Comparison of ENCODE assay signal across 8 cellular contexts in genomic region chr17:63550816-63551639, GRCh38. TPM values are rescaled to one million over a fixed set of nuclear protein-coding genes. Genes with fewer than 3 reads are reported as not detected.
DNase-seq lines count a peak whose midpoint lies in the region; ATAC-seq, FAIRE-seq and TF ChIP-seq lines count a peak whose summit lies in the region.

No MANE protein-coding gene starts in this region.

- H3K36me3 ChIP-seq in NT2/D1 (ENCODE audit: insufficient read depth, insufficient read length, low read length) (peaks cover 25% of the 10 kb centered on the region), K562 (ENCODE audit: control insufficient read depth, insufficient read depth, low read length) (peaks cover 35% of the 10 kb centered on the region)

- no peak for TF ChIP-seq EP300 in K562 (IDR thresholded peaks at IDR 0.05; ENCODE audit: low read length)

- H4K20me1 ChIP-seq in K562 (replicated peaks; ENCODE audit: control insufficient read depth, insufficient read depth, low read length) = peaks cover 35% of the 10 kb centered on the region

- TSS peak; percentile 67 for BruUV-seq in K562 (replicated peaks; lab: Mats Ljungman, UMichigan)

- peak overlapping the region; percentile 95 for H3K27ac ChIP-seq in K562 (ENCODE audit: extremely low read depth, low read depth, low read length)

- H3K9me3 ChIP-seq in NT2/D1 (ENCODE audit: insufficient read depth, low read length) (no peaks in the 10 kb centered on the region), K562 (replicated peaks; ENCODE audit: control insufficient read depth, insufficient read depth, low read depth, low read length) (no peaks in the 10 kb centered on the region)

- FAIRE-seq in K562 (lab: Jason Lieb, UNC) = peak; percentile 71

- CTCF ChIA-PET in K562 (lab: Yijun Ruan, JAX; ENCODE audit: low intra/inter-chr PET ratio) = no interaction called here

- H3K9ac ChIP-seq in NT2/D1 (ENCODE audit: insufficient read length, low read depth) = peak overlapping the region; percentile 99
- H3K9ac ChIP-seq in K562 (ENCODE audit: insufficient read depth in 1 of 2, low read depth in 2 of 2, low read length in 2 of 2) = peak overlapping the region; percentile 93 to 98

- H3K4me1 ChIP-seq in NT2/D1 (ENCODE audit: insufficient read depth, insufficient read length) (no peaks in the 10 kb centered on the region), K562 (replicated peaks in 1 of 2; ENCODE audit: control insufficient read depth in 2 of 2, insufficient read depth in 2 of 2, low read length in 2 of 2) (peaks cover 11 to 25% of the 10 kb centered on the region in 2 experiments)

- peak; percentile 1 for ATAC-seq in HG02973 (IDR thresholded peaks at IDR 0.05; ENCODE audit: unreplicated experiment)
- peak; percentile 42 for ATAC-seq in K562
- ATAC-seq in GM19452 (IDR thresholded peaks at IDR 0.05; ENCODE audit: unreplicated experiment) = no peak

- H3K4me2 ChIP-seq in K562 (ENCODE audit: insufficient read depth, low read length) = peak overlapping the region; percentile 94

- H3K27me3 ChIP-seq in NT2/D1 (ENCODE audit: insufficient read depth, insufficient read length) = no peaks in the 10 kb centered on the region
- H3K27me3 ChIP-seq in K562 (ENCODE audit: control insufficient read depth in 2 of 2, insufficient read depth in 2 of 2, low read length in 2 of 2) = no peaks in the 10 kb centered on the region

- TF ChIP-seq CTCF in K562 (IDR thresholded peaks at IDR 0.05 in 2 of 3, conservative IDR thresholded peaks at IDR 0.05 in 1 of 3; ENCODE audit: insufficient read depth in 2 of 3, low read depth in 1 of 3, low read length in 3 of 3) = no peak

- peak; percentile 44 for DNase-seq in NCI-H1436 (lab: John Stamatoyannopoulos, UW)
- DNase-seq in NCI-H1436 treated with DMSO at 0.1 percent for 48 hours (lab: John Stamatoyannopoulos, UW) = no peak
- no peak for DNase-seq in NT2/D1 (ENCODE audit: low read depth, low spot score)
- DNase-seq in K562 (ENCODE audit: extremely low read depth in 1 of 4, low spot score in 3 of 4) = peak; percentile 34 to 68 (median 45)
- peak; percentile 89 for DNase-seq in islet precursor cell
- DNase-seq in stimulated activated CD4-positive, alpha-beta T cell treated with anti-CD3 and anti-CD28 coated beads, Interleukin-4, amount 100 ng/mL, for 48 hours (ENCODE audit: low read depth in 2 of 2) = peak; percentile 6 to 19

- WGBS in K562 (ENCODE audit: insufficient coverage, low coverage, missing lambda C conversion rate) = under 1% methylated on average over 32 of the region's 32 CpGs

- no peak for TF ChIP-seq POLR2A in K562 (conservative IDR thresholded peaks at IDR 0.05)

- peak overlapping the region; percentile 82 for H2AFZ ChIP-seq in K562 (ENCODE audit: low read depth, low read length)

- H3K79me2 ChIP-seq in K562 (ENCODE audit: control insufficient read depth, insufficient read depth, low read length) = peaks cover 63% of the 10 kb centered on the region

- in situ Hi-C loops in K562 (cut with MboI) = no loop called here

- POLR2A ChIA-PET in K562 (lab: Yijun Ruan, JAX) = interaction anchor here (0.5 to 3.3 kb wide), 18 partner anchors 7 to 443 kb away, joined by 3 to 20 read pairs (median 4); partner anchors contain the start of genes CCDC47 and DDX42

- no peaks in the 10 kb centered on the region for H3K9me1 ChIP-seq in K562 (ENCODE audit: control insufficient read depth, insufficient read depth, low read length)

- H3K4me3 ChIP-seq in NT2/D1 (ENCODE audit: insufficient read length, low read depth) = peak overlapping the region; percentile 97
- peak overlapping the region; percentile 85 for H3K4me3 ChIP-seq in K562

- no peak for TF ChIP-seq RAD21 in K562 (CRISPR knock-in tag; conservative IDR thresholded peaks at IDR 0.05 in 1 of 2, IDR thresholded peaks at IDR 0.05 in 1 of 2)

- intact Hi-C loops in K562 (cut with micrococcal nuclease) = loop anchor here (5.0 kb wide), 3 partner anchors 51 to 221 kb away; partner anchors contain the start of genes CCDC47, DDX42 and TACO1

TF ChIP-seq in K562, 482 proteins besides CTCF, POLR2A, EP300 and RAD21 (continues in another document):
- no peak for TF ChIP-seq SETDB1 (IDR thresholded peaks at IDR 0.05; ENCODE audit: low read length)
- no peak for TF ChIP-seq CCNT2 (IDR thresholded peaks at IDR 0.05; ENCODE audit: borderline replicate concordance, extremely low read depth, insufficient read length, low read depth, low read length)
- no peak for TF ChIP-seq HCFC1 (IDR thresholded peaks at IDR 0.05; ENCODE audit: low read depth, low read length)
- no peak for TF ChIP-seq NFE2 (IDR thresholded peaks at IDR 0.05; ENCODE audit: low read depth)
- TF ChIP-seq FOXP1 (CRISPR knock-in tag; IDR thresholded peaks at IDR 0.05) = 0 out of 2 replicates have a peak, but pooled peaks have one; percentile 77
- TF ChIP-seq ZNF57 (CRISPR knock-in tag; IDR thresholded peaks at IDR 0.05) = no peak
- no peak for TF ChIP-seq FOS (IDR thresholded peaks at IDR 0.05; ENCODE audit: extremely low read depth, insufficient read length)
- no peak for TF ChIP-seq NCOA2 (IDR thresholded peaks at IDR 0.05; ENCODE audit: partially characterized antibody in 2 of 2)
- no peak for TF ChIP-seq XRCC4 (IDR thresholded peaks at IDR 0.05; ENCODE audit: extremely low read depth, insufficient read depth, insufficient read length)
- TF ChIP-seq HDAC3 (IDR thresholded peaks at IDR 0.05; ENCODE audit: borderline replicate concordance, partially characterized antibody) = no peak
- no peak for TF ChIP-seq LCOR (CRISPR knock-in tag; IDR thresholded peaks at IDR 0.05)
- TF ChIP-seq BRCA1 (IDR thresholded peaks at IDR 0.05) = no peak
- 0 out of 2 replicates have a peak, but pooled peaks have one; percentile 26 for TF ChIP-seq BRCA1 (CRISPR knock-in tag; IDR thresholded peaks at IDR 0.05)
- no peak for TF ChIP-seq RBFOX2 (IDR thresholded peaks at IDR 0.05; ENCODE audit: low read depth, low read length)
- TF ChIP-seq PHF21A (IDR thresholded peaks at IDR 0.05; ENCODE audit: borderline replicate concordance, low read depth) = no peak
- TF ChIP-seq DPF2 (IDR thresholded peaks at IDR 0.05) = peak; percentile 18; the same call in 1 of the 2 replicates

RNA-seq across cellular contexts. Expression of gene DCAF7, which starts 0.8 kb away (rescaled TPM):
- total RNA-seq in K562 (2011; cell fraction: chromatin; rRNA removed; ENCODE audit: low replicate concordance) = 38.0 and 39.5 TPM in 2 replicates
- total RNA-seq in K562 (2011; cell fraction: nucleolus; rRNA removed) = 28.7 and 30.0 TPM in 2 replicates
- total RNA-seq in K562 (2011; cell fraction: nucleoplasm; rRNA removed) = 37.9 and 48.6 TPM in 2 replicates
- total RNA-seq in K562 (2014; rRNA removed) (30.8 and 40.8 TPM in 2 replicates), K562 (2014; rRNA removed; fragmentation: Illumina TruSeq; extraction: Trizol) (40.8 and 41.8 TPM in 2 replicates), K562 (2015; rRNA removed; fragmentation: Illumina TruSeq; extraction: Trizol) (40.2 and 41.8 TPM in 2 replicates), K562 (2021) (117 and 123 TPM in 2 replicates)
- polyA plus RNA-seq in K562 (2011; rRNA removed) (55.5 and 99.8 TPM in 2 replicates), K562 (2014; fragmentation: Illumina TruSeq; extraction: Trizol) (76.8 and 82.1 TPM in 2 replicates), K562 (2014; fragmentation: Nextera tagmentation; extraction: Ambion mirVana) (10 to 100 TPM; 35.9 to 38.0 TPM), K562 (2014; rRNA removed) (39.1 and 47.7 TPM in 2 replicates)
- 70.8 and 74.0 TPM in 2 replicates for polyA plus RNA-seq in K562 (2011; cell fraction: cytosol; rRNA removed)
- 36.3 and 49.3 TPM in 2 replicates for polyA plus RNA-seq in K562 (2011; cell fraction: nucleus; rRNA removed)
- polyA plus RNA-seq in K562 (2012) = 80.2 and 92.9 TPM in 2 replicates
- polyA minus RNA-seq in K562 (2011; rRNA and poly(A)+ RNA removed) = 86.0 and 117 TPM in 2 replicates
- polyA minus RNA-seq in K562 (2011; cell fraction: cytosol; rRNA and poly(A)+ RNA removed) = 67.3 and 99.9 TPM in 2 replicates
- 11.7 and 18.8 TPM in 2 replicates for polyA minus RNA-seq in K562 (2011; cell fraction: nucleus; rRNA and poly(A)+ RNA removed)

RNA-seq across cellular contexts. Expression of gene KCNH6, which starts 27.9 kb away (rescaled TPM):
- total RNA-seq in K562 (2011; cell fraction: chromatin; rRNA removed; ENCODE audit: low replicate concordance) = not detected in 2 replicates
- not detected in 2 replicates for total RNA-seq in K562 (2011; cell fraction: nucleolus; rRNA removed)
- not detected in 2 replicates for total RNA-seq in K562 (2011; cell fraction: nucleoplasm; rRNA removed)
- total RNA-seq in K562 (2014; rRNA removed) = not detected in 2 replicates
- total RNA-seq in K562 (2014; rRNA removed; fragmentation: Illumina TruSeq; extraction: Trizol) = not detected in 2 replicates
- not detected in 2 replicates for total RNA-seq in K562 (2015; rRNA removed; fragmentation: Illumina TruSeq; extraction: Trizol)
- total RNA-seq in K562 (2021) = not detected in 2 replicates
- polyA plus RNA-seq in K562 (2011; rRNA removed) = not detected in 2 replicates
- not detected in 2 replicates for polyA plus RNA-seq in K562 (2011; cell fraction: cytosol; rRNA removed)
- not detected in 2 replicates for polyA plus RNA-seq in K562 (2011; cell fraction: nucleus; rRNA removed)
- polyA plus RNA-seq in K562 (2012) = not detected in 2 replicates
- not detected in 2 replicates for polyA plus RNA-seq in K562 (2014; fragmentation: Illumina TruSeq; extraction: Trizol)
- not detected for polyA plus RNA-seq in K562 (2014; fragmentation: Nextera tagmentation; extraction: Ambion mirVana)
- polyA plus RNA-seq in K562 (2014; rRNA removed) = not detected in 2 replicates
- not detected in 2 replicates for polyA minus RNA-seq in K562 (2011; rRNA and poly(A)+ RNA removed)
- polyA minus RNA-seq in K562 (2011; cell fraction: cytosol; rRNA and poly(A)+ RNA removed) = not detected in 2 replicates
- polyA minus RNA-seq in K562 (2011; cell fraction: nucleus; rRNA and poly(A)+ RNA removed) = not detected in 2 replicates

RNA-seq across cellular contexts. Expression of gene TACO1, which starts 49.7 kb away (rescaled TPM):
- total RNA-seq in K562 (2011; cell fraction: chromatin; rRNA removed; ENCODE audit: low replicate concordance) = 12.0 and 16.8 TPM in 2 replicates
- 12.2 TPM in 2 replicates for total RNA-seq in K562 (2011; cell fraction: nucleolus; rRNA removed)
- 11.5 and 13.8 TPM in 2 replicates for total RNA-seq in K562 (2011; cell fraction: nucleoplasm; rRNA removed)
- total RNA-seq in K562 (2014; rRNA removed) (18.7 and 23.9 TPM in 2 replicates), K562 (2014; rRNA removed; fragmentation: Illumina TruSeq; extraction: Trizol) (24.7 and 25.2 TPM in 2 replicates), K562 (2015; rRNA removed; fragmentation: Illumina TruSeq; extraction: Trizol) (29.6 and 30.9 TPM in 2 replicates), K562 (2021) (40.8 and 42.1 TPM in 2 replicates)
- polyA plus RNA-seq in K562 (2011; rRNA removed) (26.9 and 33.2 TPM in 2 replicates), K562 (2014; fragmentation: Illumina TruSeq; extraction: Trizol) (31.9 and 40.3 TPM in 2 replicates), K562 (2014; fragmentation: Nextera tagmentation; extraction: Ambion mirVana) (10 to 100 TPM; 10.3 to 10.4 TPM), K562 (2014; rRNA removed) (41.6 and 42.3 TPM in 2 replicates)
- 24.0 and 38.5 TPM in 2 replicates for polyA plus RNA-seq in K562 (2011; cell fraction: cytosol; rRNA removed)
- polyA plus RNA-seq in K562 (2011; cell fraction: nucleus; rRNA removed) = 15.0 and 17.0 TPM in 2 replicates
- polyA plus RNA-seq in K562 (2012) = 25.8 and 34.2 TPM in 2 replicates
- 22.3 and 29.2 TPM in 2 replicates for polyA minus RNA-seq in K562 (2011; rRNA and poly(A)+ RNA removed)
- 9.6 and 15.9 TPM in 2 replicates for polyA minus RNA-seq in K562 (2011; cell fraction: cytosol; rRNA and poly(A)+ RNA removed)
- polyA minus RNA-seq in K562 (2011; cell fraction: nucleus; rRNA and poly(A)+ RNA removed) = 5.1 and 5.7 TPM in 2 replicates

Comparison
In these comparisons a context has a peak if more than half of its experiments do, and no peak if none do; other contexts are left out.
1. DNase-seq: peak in NCI-H1436 (single experiment), K562 (4 of 4), islet precursor cell (single experiment) and stimulated activated CD4-positive, alpha-beta T cell treated with anti-CD3 and anti-CD28 coated beads, Interleukin-4, amount 100 ng/mL, for 48 hours (2 of 2); none in NCI-H1436 treated with DMSO at 0.1 percent for 48 hours (single experiment) and NT2/D1 (single experiment).